Comparison of ENCODE assay signal across 18 cellular contexts in genomic region chr15:27070816-27071215, GRCh38.
"Had no signal": no experiment of that assay in that cellular context is flagged by ENCODE, and none has a peak within 500 bp of the region (broad histone marks: within the 10 kb centered on the region; RNA-seq: fewer than 3 reads in every experiment).

No MANE protein-coding gene starts in this region.

- H3K27me3 Mint-ChIP-seq: activated naive CD8-positive, alpha-beta T cell treated with anti-CD3 and anti-CD28 coated beads, Interleukin-2, amount 10 ng/mL, durations not matched to agents 7 days and 5 days; activated T-cell treated with anti-CD3 and anti-CD28 coated beads, Interleukin-2, amount 50 U/mL, for 24 hours; effector memory CD8-positive, alpha-beta T cell had no signal

- DNase-seq: activated CD4-positive, alpha-beta T cell treated with anti-CD3 and anti-CD28 coated beads for 48 hours; activated CD4-positive, CD25-positive, alpha-beta regulatory T cell; activated CD8-positive, alpha-beta T cell treated with anti-CD3 and anti-CD28 coated beads, Interleukin-2, amount 10 ng/mL, durations not matched to agents 7 days and 5 days; activated naive CD4-positive, alpha-beta T cell treated with Interleukin-2 at 50 U/mL for 16 hours; activated naive CD8-positive, alpha-beta T cell treated with anti-CD3 and anti-CD28 coated beads, Interleukin-2, amount 10 ng/mL, durations not matched to agents 7 days and 5 days; activated T-cell treated with anti-CD3 and anti-CD28 coated beads, Interleukin-2, amount 50 U/mL, for 24 hours; effector memory CD8-positive, alpha-beta T cell; foreskin fibroblast; kidney; left lung; midbrain; sigmoid colon; stimulated activated CD4-positive, alpha-beta T cell treated with anti-CD3 and anti-CD28 coated beads, Interleukin-4, amount 100 ng/mL, for 24 hours; stomach; trophoblast cell had no signal

- H3K4me3 Mint-ChIP-seq: activated CD8-positive, alpha-beta T cell treated with anti-CD3 and anti-CD28 coated beads, Interleukin-2, amount 10 ng/mL, durations not matched to agents 7 days and 5 days; activated naive CD8-positive, alpha-beta T cell treated with anti-CD3 and anti-CD28 coated beads, Interleukin-2, amount 10 ng/mL, durations not matched to agents 7 days and 5 days; activated T-cell treated with anti-CD3 and anti-CD28 coated beads, Interleukin-2, amount 50 U/mL, for 24 hours; effector memory CD8-positive, alpha-beta T cell; nephron; stimulated activated effector memory CD8-positive, alpha-beta T cell treated with anti-CD3 and anti-CD28 coated beads, Interleukin-12 subunit alpha, Interleukin-12 subunit beta, amount 100 ng/mL, for 72 hours had no signal

- H3K27ac Mint-ChIP-seq: activated CD8-positive, alpha-beta T cell treated with anti-CD3 and anti-CD28 coated beads, Interleukin-2, amount 10 ng/mL, durations not matched to agents 7 days and 5 days; activated naive CD8-positive, alpha-beta T cell treated with anti-CD3 and anti-CD28 coated beads, Interleukin-2, amount 10 ng/mL, durations not matched to agents 7 days and 5 days; activated T-cell treated with anti-CD3 and anti-CD28 coated beads, Interleukin-2, amount 50 U/mL, for 24 hours; activated T-helper 2 cell treated with anti-CD3 and anti-CD28 coated beads, Interferon-gamma antibody, Interleukin-2, Interleukin-4, amounts not matched to agents 10 μg/mL and 5 μg/mL and 100 μg/mL, durations not matched to agents 14 hours and 24 hours and 36 hours; effector memory CD8-positive, alpha-beta T cell; nephron; stimulated activated effector memory CD8-positive, alpha-beta T cell treated with anti-CD3 and anti-CD28 coated beads, Interleukin-12 subunit alpha, Interleukin-12 subunit beta, amount 100 ng/mL, for 72 hours had no signal

- ATAC-seq: activated CD8-positive, alpha-beta T cell treated with anti-CD3 and anti-CD28 coated beads, Interleukin-2, amount 10 ng/mL, durations not matched to agents 7 days and 5 days; effector memory CD8-positive, alpha-beta T cell; left lung; stimulated activated effector memory CD8-positive, alpha-beta T cell treated with anti-CD3 and anti-CD28 coated beads, Interleukin-12 subunit alpha, Interleukin-12 subunit beta, amount 100 ng/mL, for 72 hours had no signal

- H3K36me3 Mint-ChIP-seq: activated naive CD8-positive, alpha-beta T cell treated with anti-CD3 and anti-CD28 coated beads, Interleukin-2, amount 10 ng/mL, durations not matched to agents 7 days and 5 days; stimulated activated effector memory CD8-positive, alpha-beta T cell treated with anti-CD3 and anti-CD28 coated beads, Interleukin-12 subunit alpha, Interleukin-12 subunit beta, amount 100 ng/mL, for 72 hours had no signal

- H3K4me1 Mint-ChIP-seq: activated naive CD8-positive, alpha-beta T cell treated with anti-CD3 and anti-CD28 coated beads, Interleukin-2, amount 10 ng/mL, durations not matched to agents 7 days and 5 days; stimulated activated effector memory CD8-positive, alpha-beta T cell treated with anti-CD3 and anti-CD28 coated beads, Interleukin-12 subunit alpha, Interleukin-12 subunit beta, amount 100 ng/mL, for 72 hours had no signal
